In the genomic region with DNA sequence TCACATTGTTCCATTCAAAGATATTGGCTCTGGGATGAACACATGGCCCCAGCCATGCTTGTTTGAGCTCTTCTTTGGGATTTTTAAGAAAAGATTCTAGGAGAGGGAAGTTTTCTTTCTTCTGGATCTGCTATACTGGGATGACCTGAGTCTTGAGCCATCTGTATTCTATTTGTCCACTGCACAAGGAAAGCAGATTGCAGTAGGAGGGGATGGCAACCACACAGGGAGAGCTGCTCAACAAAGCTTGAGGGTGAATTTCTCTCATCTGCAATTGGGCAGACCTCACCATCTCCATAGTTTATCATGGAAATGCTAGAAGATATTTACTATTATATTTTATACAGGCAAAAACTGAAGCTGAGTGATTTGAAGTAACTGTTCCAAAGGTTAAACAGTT, we compare ENCODE assay signal across 1 cellular context.
TF ChIP-seq lines count a peak whose summit lies in the region.

No MANE protein-coding gene starts in this region.

TF ChIP-seq in IMR-90, 13 proteins besides CTCF, POLR2A, EP300 and RAD21:
- TF ChIP-seq FOS (IDR thresholded peaks at IDR 0.05; ENCODE audit: low read depth, low read length) (no peak), RCOR1 (IDR thresholded peaks at IDR 0.05; ENCODE audit: insufficient replicate concordance, low read length) (no peak), CHD1 (IDR thresholded peaks at IDR 0.05; ENCODE audit: low read depth, low read length) (no peak), CEBPB (IDR thresholded peaks at IDR 0.05; ENCODE audit: low read depth, low read length) (no peak), MAFK (IDR thresholded peaks at IDR 0.05; ENCODE audit: low read depth, low read length) (no peak), BHLHE40 (IDR thresholded peaks at IDR 0.05; ENCODE audit: low read depth, low read length) (no peak), MAZ (IDR thresholded peaks at IDR 0.05; ENCODE audit: borderline replicate concordance, low read depth, low read length) (no peak), SMC3 (IDR thresholded peaks at IDR 0.05; ENCODE audit: low read depth, low read length) (no peak), MXI1 (IDR thresholded peaks at IDR 0.05; ENCODE audit: borderline replicate concordance, low read depth, low read length) (no peak), NFE2L2 (IDR thresholded peaks at IDR 0.05; ENCODE audit: low read depth, low read length) (no peak), RFX5 (IDR thresholded peaks at IDR 0.05; ENCODE audit: low read depth, low read length) (no peak)
- TF ChIP-seq, protein P1, sequence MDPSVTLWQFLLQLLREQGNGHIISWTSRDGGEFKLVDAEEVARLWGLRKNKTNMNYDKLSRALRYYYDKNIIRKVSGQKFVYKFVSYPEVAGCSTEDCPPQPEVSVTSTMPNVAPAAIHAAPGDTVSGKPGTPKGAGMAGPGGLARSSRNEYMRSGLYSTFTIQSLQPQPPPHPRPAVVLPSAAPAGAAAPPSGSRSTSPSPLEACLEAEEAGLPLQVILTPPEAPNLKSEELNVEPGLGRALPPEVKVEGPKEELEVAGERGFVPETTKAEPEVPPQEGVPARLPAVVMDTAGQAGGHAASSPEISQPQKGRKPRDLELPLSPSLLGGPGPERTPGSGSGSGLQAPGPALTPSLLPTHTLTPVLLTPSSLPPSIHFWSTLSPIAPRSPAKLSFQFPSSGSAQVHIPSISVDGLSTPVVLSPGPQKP (IDR thresholded peaks at IDR 0.05; ENCODE audit: borderline replicate concordance, low read depth, low read length): no peak
- TF ChIP-seq, protein P2, sequence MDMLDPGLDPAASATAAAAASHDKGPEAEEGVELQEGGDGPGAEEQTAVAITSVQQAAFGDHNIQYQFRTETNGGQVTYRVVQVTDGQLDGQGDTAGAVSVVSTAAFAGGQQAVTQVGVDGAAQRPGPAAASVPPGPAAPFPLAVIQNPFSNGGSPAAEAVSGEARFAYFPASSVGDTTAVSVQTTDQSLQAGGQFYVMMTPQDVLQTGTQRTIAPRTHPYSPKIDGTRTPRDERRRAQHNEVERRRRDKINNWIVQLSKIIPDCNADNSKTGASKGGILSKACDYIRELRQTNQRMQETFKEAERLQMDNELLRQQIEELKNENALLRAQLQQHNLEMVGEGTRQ (IDR thresholded peaks at IDR 0.05; ENCODE audit: low read depth, low read length): no peak
